14 cellular contexts compared by ENCODE assay signal in the genomic region with DNA sequence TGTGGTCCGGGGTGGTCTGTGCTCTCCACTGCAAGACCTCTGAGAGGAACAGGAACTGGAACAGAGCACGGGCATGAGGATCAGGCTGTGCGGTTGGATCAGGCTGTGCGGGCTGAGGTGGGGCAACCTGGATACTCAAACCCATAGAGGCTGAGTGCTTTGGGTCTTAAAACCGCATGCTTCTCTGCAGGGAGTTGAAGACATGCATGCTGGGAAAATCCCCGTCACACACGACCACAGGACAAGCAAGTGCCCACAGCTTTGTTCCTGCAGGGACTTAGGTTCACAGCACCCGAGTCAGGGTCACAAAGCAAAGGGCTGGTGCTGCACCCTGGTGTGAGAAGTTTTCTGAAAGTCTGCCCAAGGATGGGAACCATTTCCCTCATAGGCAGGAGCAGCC.
"Had no signal": no experiment of that assay in that cellular context is flagged by ENCODE, and none has a peak within 500 bp of the region (broad histone marks: within the 10 kb centered on the region; RNA-seq: fewer than 3 reads in every experiment).

No MANE protein-coding gene starts in this region.

- ATAC-seq: activated CD8-positive, alpha-beta T cell treated with anti-CD3 and anti-CD28 coated beads for 36 hours; heart left ventricle; stimulated activated naive CD8-positive, alpha-beta T cell treated with anti-CD3 and anti-CD28 coated beads, Interleukin-15, amount 100 ng/mL, for 72 hours had no signal

- H3K27ac ChIP-seq: cardiac muscle cell, colonic mucosa, esophagus squamous epithelium, heart left ventricle, thoracic aorta, WERI-Rb-1 had no signal

- H3K36me3 ChIP-seq: colonic mucosa, WERI-Rb-1 had no signal

- H3K27me3 ChIP-seq: cardiac muscle cell, colonic mucosa, esophagus squamous epithelium, heart left ventricle had no signal

- DNase-seq: activated CD4-positive, alpha-beta T cell treated with anti-CD3 and anti-CD28 coated beads for 4 hours; activated CD8-positive, alpha-beta memory T cell treated with anti-CD3 and anti-CD28 coated beads, Interleukin-2, amount 50 U/mL, for 4 hours; activated CD8-positive, alpha-beta T cell treated with anti-CD3 and anti-CD28 coated beads for 36 hours; activated naive CD4-positive, alpha-beta T cell treated with anti-CD3 and anti-CD28 coated beads for 36 hours; colonic mucosa; esophagus squamous epithelium; foreskin fibroblast; heart left ventricle; stimulated activated CD4-positive, alpha-beta T cell treated with anti-CD3 and anti-CD28 coated beads, Interleukin-4, amount 100 ng/mL, for 1 hour; stimulated activated CD8-positive, alpha-beta memory T cell treated with anti-CD3 and anti-CD28 coated beads, Interleukin-4, amount 100 ng/mL, for 48 hours; stimulated activated naive CD8-positive, alpha-beta T cell treated with anti-CD3 and anti-CD28 coated beads, Interleukin-15, amount 100 ng/mL, for 72 hours; WERI-Rb-1 had no signal

- H3K4me3 ChIP-seq: cardiac muscle cell, colonic mucosa, esophagus squamous epithelium, heart left ventricle, thoracic aorta had no signal

- H3K9me3 ChIP-seq: colonic mucosa, esophagus squamous epithelium, heart left ventricle, thoracic aorta had no signal

- H3K4me1 ChIP-seq: colonic mucosa, esophagus squamous epithelium, heart left ventricle had no signal
